Comparison of ENCODE assay signal across 8 cellular contexts in genomic region chr1:23868848-23869450, GRCh38. TPM values are rescaled to one million over a fixed set of nuclear protein-coding genes. Genes with fewer than 3 reads are reported as not detected.
DNase-seq lines count a peak whose midpoint lies in the region; ATAC-seq and TF ChIP-seq lines count a peak whose summit lies in the region.

No MANE protein-coding gene starts in this region.

- no peaks in the 10 kb centered on the region for H3K79me2 ChIP-seq in DND-41 (ENCODE audit: insufficient read depth, low read length)

- H3K27me3 ChIP-seq in DND-41 (ENCODE audit: insufficient read depth, low read length, poor library complexity), result peaks cover 18% of the 10 kb centered on the region

- DNase-seq in DND-41 (peak; percentile 15), LoVo (ENCODE audit: low spot score) (peak; percentile 32), cerebellum (ENCODE audit: low spot score) (peak; percentile 23), DMS153 (lab: John Stamatoyannopoulos, UW) (no peak), H4 (ENCODE audit: low spot score) (no peak)
- DNase-seq in natural killer cell treated with Interleukin-12 subunit alpha and Interleukin-12 subunit beta and Interleukin-15 and Interleukin-18, amount 100 ng/mL, for 72 hours (ENCODE audit: low spot score), result no peak
- DNase-seq in activated CD4-positive, alpha-beta T cell treated with anti-CD3 and anti-CD28 coated beads, Interleukin-2, amount 50 U/mL, for 4 hours, result no peak

- H3K4me3 ChIP-seq in DND-41 (ENCODE audit: low read depth in 1 of 2, low read length in 2 of 2), result peak overlapping the region; percentile 19 to 68; a peak in 3 of 4 replicates

- H3K9me3 ChIP-seq in DND-41 (ENCODE audit: insufficient read depth, low read length, severe bottlenecking), result no peaks in the 10 kb centered on the region

- peak overlapping the region; percentile 96 for H2AFZ ChIP-seq in DND-41 (ENCODE audit: low read depth, low read length)

- no peaks in the 10 kb centered on the region for H3K36me3 Mint-ChIP-seq in natural killer cell treated with Interleukin-12 subunit alpha and Interleukin-12 subunit beta and Interleukin-15 and Interleukin-18, amount 100 ng/mL, for 72 hours

- H3K27ac ChIP-seq in DND-41 (ENCODE audit: low read length), result peak overlapping the region; percentile 44

- H3K4me2 ChIP-seq in DND-41 (ENCODE audit: insufficient read depth, low read length), result peak overlapping the region; percentile 94

- H3K27me3 Mint-ChIP-seq in natural killer cell treated with Interleukin-12 subunit alpha and Interleukin-12 subunit beta and Interleukin-15 and Interleukin-18, amount 100 ng/mL, for 72 hours, result peaks cover 4 to 8% of the 10 kb centered on the region in 2 donors

- H3K4me3 Mint-ChIP-seq in natural killer cell treated with Interleukin-12 subunit alpha and Interleukin-12 subunit beta and Interleukin-15 and Interleukin-18, amount 100 ng/mL, for 72 hours, result peak overlapping the region; percentile 84

- TF ChIP-seq CTCF in DND-41 (IDR thresholded peaks at IDR 0.05; ENCODE audit: borderline replicate concordance, extremely low read depth, low read length, poor library complexity, severe bottlenecking), result no peak

- ATAC-seq in DND-41 (ENCODE audit: insufficient read depth, low read depth) (peak; percentile 25; the same call in 2 of the 3 replicates), GM18861 (IDR thresholded peaks at IDR 0.05; ENCODE audit: unreplicated experiment) (no peak)
- peak in 1 of 2 donors; percentile 0 for ATAC-seq in natural killer cell treated with Interleukin-12 subunit alpha and Interleukin-12 subunit beta and Interleukin-15 and Interleukin-18, amount 100 ng/mL, for 72 hours

- H3K36me3 ChIP-seq in DND-41 (ENCODE audit: insufficient read depth, low read length), result no peaks in the 10 kb centered on the region

- H3K4me1 ChIP-seq in DND-41 (ENCODE audit: insufficient read depth, low read length), result peaks cover 24% of the 10 kb centered on the region

- H3K27ac Mint-ChIP-seq in natural killer cell treated with Interleukin-12 subunit alpha and Interleukin-12 subunit beta and Interleukin-15 and Interleukin-18, amount 100 ng/mL, for 72 hours, result peak overlapping the region; percentile 65 to 91

- H3K4me1 Mint-ChIP-seq in natural killer cell treated with Interleukin-12 subunit alpha and Interleukin-12 subunit beta and Interleukin-15 and Interleukin-18, amount 100 ng/mL, for 72 hours (ENCODE audit: low read depth in 2 of 2), result peaks cover 29 to 33% of the 10 kb centered on the region in 2 donors

- no peaks in the 10 kb centered on the region for H4K20me1 ChIP-seq in DND-41 (ENCODE audit: insufficient read depth, low read length)

- no peaks in the 10 kb centered on the region for H3K9me3 Mint-ChIP-seq in natural killer cell treated with Interleukin-12 subunit alpha and Interleukin-12 subunit beta and Interleukin-15 and Interleukin-18, amount 100 ng/mL, for 72 hours

- peak overlapping the region; percentile 59 for H3K9ac ChIP-seq in DND-41 (ENCODE audit: low read depth, low read length)

RNA-seq across cellular contexts. Expression of gene FUCA1, which starts 0.9 kb away (rescaled TPM):
- total RNA-seq in cerebellum, result 11.9 TPM
- 10 to 100 TPM; 10.3 to 15.1 TPM for total RNA-seq in natural killer cell treated with Interleukin-12 subunit alpha and Interleukin-12 subunit beta and Interleukin-15 and Interleukin-18, amount 100 ng/mL, for 72 hours
- total RNA-seq in H4 (2014; rRNA removed; shearing (Covaris generic)), result 75.9 and 90.5 TPM in 2 replicates

RNA-seq across cellular contexts. Expression of gene HMGCL, which starts 43.7 kb away (rescaled TPM):
- 9.8 TPM for total RNA-seq in cerebellum
- total RNA-seq in natural killer cell treated with Interleukin-12 subunit alpha and Interleukin-12 subunit beta and Interleukin-15 and Interleukin-18, amount 100 ng/mL, for 72 hours, result 10 to 100 TPM; 26.1 to 29.1 TPM
- 34.0 and 34.5 TPM in 2 replicates for total RNA-seq in H4 (2014; rRNA removed; shearing (Covaris generic))

RNA-seq across cellular contexts. Expression of gene CNR2, which starts 44.2 kb away (rescaled TPM):
- not detected for total RNA-seq in cerebellum
- 1 to 10 TPM; 2.1 to 3.8 TPM for total RNA-seq in natural killer cell treated with Interleukin-12 subunit alpha and Interleukin-12 subunit beta and Interleukin-15 and Interleukin-18, amount 100 ng/mL, for 72 hours
- total RNA-seq in H4 (2014; rRNA removed; shearing (Covaris generic)), result not detected in 2 replicates

Comparison
In these comparisons a context has a peak if more than half of its experiments do, and no peak if none do; other contexts are left out.
1. DNase-seq: peak in DND-41 (single experiment), LoVo (single experiment) and cerebellum (single experiment); none in natural killer cell treated with Interleukin-12 subunit alpha and Interleukin-12 subunit beta and Interleukin-15 and Interleukin-18, amount 100 ng/mL, for 72 hours (single experiment), DMS153 (single experiment), activated CD4-positive, alpha-beta T cell treated with anti-CD3 and anti-CD28 coated beads, Interleukin-2, amount 50 U/mL, for 4 hours (0 of 2) and H4 (single experiment).